In the genomic region with DNA sequence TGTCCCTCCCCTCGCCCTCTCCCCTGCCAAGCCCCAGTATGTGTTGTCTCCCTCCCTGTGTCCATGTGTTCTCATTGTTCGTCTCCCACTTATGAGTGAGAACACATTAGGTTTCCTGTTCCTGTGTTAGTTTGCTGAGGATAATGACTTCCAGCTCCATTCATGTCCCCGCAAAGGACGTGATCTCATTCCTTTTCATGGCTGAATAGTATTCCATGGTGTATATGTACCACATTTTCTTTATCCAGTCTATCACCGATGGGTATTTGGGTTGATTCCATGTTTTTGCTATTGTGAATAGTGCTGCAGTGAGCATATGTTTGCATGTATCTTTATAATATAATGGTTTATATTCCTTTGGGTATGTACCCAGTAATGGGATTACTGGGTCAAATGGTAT, we compare ENCODE assay signal across 2 cellular contexts. TPM values are rescaled to one million over a fixed set of nuclear protein-coding genes. Genes with fewer than 3 reads are reported as not detected.
"Had no signal": no experiment of that assay in that cellular context is flagged by ENCODE, and none has a peak within 500 bp of the region (broad histone marks: within the 10 kb centered on the region; RNA-seq: fewer than 3 reads in every experiment).

No MANE protein-coding gene starts in this region.

RNA-seq across cellular contexts. Expression of a gene that starts 45.5 kb away (rescaled TPM):
- total RNA-seq: H7, HFFc6 had no signal
